In the genomic region with DNA sequence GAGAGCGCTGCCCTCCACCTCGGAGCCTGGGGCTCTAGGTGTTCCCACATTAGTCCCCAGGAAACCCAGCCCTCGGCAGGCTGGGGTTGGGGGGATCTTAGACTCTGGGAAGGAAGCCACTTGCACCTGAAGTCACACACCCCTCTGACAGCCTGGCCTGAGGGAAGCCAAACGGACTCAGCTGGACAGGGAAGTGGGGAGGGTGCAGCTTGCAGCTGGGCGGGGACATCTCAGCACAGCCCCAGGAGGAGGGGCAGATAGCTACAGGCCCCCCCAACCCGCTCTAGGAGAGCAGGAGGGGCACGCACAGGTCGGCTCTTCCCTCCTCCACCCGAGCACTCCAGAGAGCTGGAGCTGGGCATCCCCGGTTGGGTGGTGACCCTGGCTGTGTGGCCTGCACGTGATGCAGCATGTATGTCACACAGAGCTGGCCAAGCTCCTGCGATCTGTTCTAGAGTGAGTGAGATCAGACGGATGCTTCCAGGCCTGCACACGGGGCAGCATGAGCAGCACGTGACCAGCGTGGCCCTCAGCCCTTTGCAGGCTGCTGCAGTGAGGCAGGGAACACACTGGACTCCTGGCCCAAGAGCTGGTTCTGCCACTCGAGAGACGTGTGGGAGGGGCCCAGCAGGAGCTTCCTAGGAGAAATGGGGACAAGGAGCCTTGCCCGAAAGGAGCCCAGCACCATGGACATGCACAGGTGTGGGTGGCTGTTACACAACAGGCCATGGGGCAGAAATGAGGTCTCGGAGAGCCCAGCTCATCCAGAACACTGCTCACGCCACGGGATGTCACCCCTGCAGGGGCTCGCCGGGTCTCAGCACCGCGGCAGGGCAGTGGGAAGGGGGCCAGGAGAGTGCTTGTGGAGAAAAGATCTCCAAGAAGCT, we compare ENCODE assay signal across 1 cellular context.
TF ChIP-seq lines count a peak whose summit lies in the region.

No MANE protein-coding gene starts in this region.

TF ChIP-seq in IMR-90, 13 proteins besides CTCF, POLR2A, EP300 and RAD21:
- TF ChIP-seq FOS (IDR thresholded peaks at IDR 0.05; ENCODE audit: low read depth, low read length): no peak
- TF ChIP-seq MAFK (IDR thresholded peaks at IDR 0.05; ENCODE audit: low read depth, low read length): no peak
- TF ChIP-seq, protein P1, sequence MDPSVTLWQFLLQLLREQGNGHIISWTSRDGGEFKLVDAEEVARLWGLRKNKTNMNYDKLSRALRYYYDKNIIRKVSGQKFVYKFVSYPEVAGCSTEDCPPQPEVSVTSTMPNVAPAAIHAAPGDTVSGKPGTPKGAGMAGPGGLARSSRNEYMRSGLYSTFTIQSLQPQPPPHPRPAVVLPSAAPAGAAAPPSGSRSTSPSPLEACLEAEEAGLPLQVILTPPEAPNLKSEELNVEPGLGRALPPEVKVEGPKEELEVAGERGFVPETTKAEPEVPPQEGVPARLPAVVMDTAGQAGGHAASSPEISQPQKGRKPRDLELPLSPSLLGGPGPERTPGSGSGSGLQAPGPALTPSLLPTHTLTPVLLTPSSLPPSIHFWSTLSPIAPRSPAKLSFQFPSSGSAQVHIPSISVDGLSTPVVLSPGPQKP (IDR thresholded peaks at IDR 0.05; ENCODE audit: borderline replicate concordance, low read depth, low read length): no peak
- TF ChIP-seq, protein P2, sequence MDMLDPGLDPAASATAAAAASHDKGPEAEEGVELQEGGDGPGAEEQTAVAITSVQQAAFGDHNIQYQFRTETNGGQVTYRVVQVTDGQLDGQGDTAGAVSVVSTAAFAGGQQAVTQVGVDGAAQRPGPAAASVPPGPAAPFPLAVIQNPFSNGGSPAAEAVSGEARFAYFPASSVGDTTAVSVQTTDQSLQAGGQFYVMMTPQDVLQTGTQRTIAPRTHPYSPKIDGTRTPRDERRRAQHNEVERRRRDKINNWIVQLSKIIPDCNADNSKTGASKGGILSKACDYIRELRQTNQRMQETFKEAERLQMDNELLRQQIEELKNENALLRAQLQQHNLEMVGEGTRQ (IDR thresholded peaks at IDR 0.05; ENCODE audit: low read depth, low read length): peak; percentile 86
- TF ChIP-seq BHLHE40 (IDR thresholded peaks at IDR 0.05; ENCODE audit: low read depth, low read length): peak; percentile 82
